ENCODE assay signal across 22 cellular contexts in genomic region chr3:23475446-23475845, GRCh38.
A peak's percentile ranks its signal among the peaks of the same experiment; 100 is the strongest.
DNase-seq lines count a peak whose midpoint lies in the region; ATAC-seq and TF ChIP-seq lines count a peak whose summit lies in the region.
"Had no signal": no experiment of that assay in that cellular context is flagged by ENCODE, and none has a peak within 500 bp of the region (broad histone marks: within the 10 kb centered on the region; RNA-seq: fewer than 3 reads in every experiment).

No MANE protein-coding gene starts in this region.

- no peak overlapping the region for H3K9ac ChIP-seq in PC-3 (ENCODE audit: low read length)
- H3K9ac ChIP-seq: BLaER1, GM23248 had no signal

- peaks cover 16% of the 10 kb centered on the region for H3K4me1 Mint-ChIP-seq in activated naive CD4-positive, alpha-beta T cell treated with anti-CD3 and anti-CD28 coated beads, Interleukin-2, amount 10 ng/mL, durations not matched to agents 7 days and 5 days
- H3K4me1 Mint-ChIP-seq in immature natural killer cell (peaks cover 19 to 25% of the 10 kb centered on the region in 2 donors), T-helper 17 cell (peaks cover 6% of the 10 kb centered on the region)
- peaks cover 11 to 13% of the 10 kb centered on the region in 2 donors for H3K4me1 Mint-ChIP-seq in natural killer cell treated with Interleukin-12 subunit alpha and Interleukin-12 subunit beta and Interleukin-15 and Interleukin-18, amount 100 ng/mL, for 72 hours (ENCODE audit: low read depth in 2 of 2)

- no peak for DNase-seq in activated naive CD4-positive, alpha-beta T cell treated with anti-CD3 and anti-CD28 coated beads, Interleukin-2, amount 10 ng/mL, durations not matched to agents 7 days and 5 days
- DNase-seq in activated naive CD4-positive, alpha-beta T cell treated with anti-CD3 and anti-CD28 coated beads, Interleukin-2, amount 50 U/mL, for 16 hours = no peak
- DNase-seq in PC-3 (peak; percentile 67), immature natural killer cell (no peak), T-helper 17 cell (no peak), NCI-H82 (lab: John Stamatoyannopoulos, UW) (no peak)
- no peak for DNase-seq in natural killer cell treated with Interleukin-12 subunit alpha and Interleukin-12 subunit beta and Interleukin-15 and Interleukin-18, amount 100 ng/mL, for 72 hours (ENCODE audit: low spot score)
- DNase-seq: Caco-2; CD8-positive, alpha-beta T cell; DMS153; DND-41; GDM1; H7; HCEC 1CT had no signal

- H3F3A ChIP-seq in PC-3 (ENCODE audit: low read length, unreplicated experiment) = no peaks in the 10 kb centered on the region

- H3K27ac Mint-ChIP-seq in activated naive CD4-positive, alpha-beta T cell treated with anti-CD3 and anti-CD28 coated beads, Interleukin-2, amount 10 ng/mL, durations not matched to agents 7 days and 5 days = peak overlapping the region; percentile 7
- H3K27ac Mint-ChIP-seq in immature natural killer cell (peak overlapping the region in 4 of 6 donors; percentile 8 to 81 (median 44)), T-helper 17 cell (no peak overlapping the region)
- H3K27ac Mint-ChIP-seq in natural killer cell treated with Interleukin-12 subunit alpha and Interleukin-12 subunit beta and Interleukin-15 and Interleukin-18, amount 100 ng/mL, for 72 hours = peak overlapping the region; percentile 40 to 46

- H3K27me3 Mint-ChIP-seq in activated naive CD4-positive, alpha-beta T cell treated with anti-CD3 and anti-CD28 coated beads, Interleukin-2, amount 10 ng/mL, durations not matched to agents 7 days and 5 days = no peaks in the 10 kb centered on the region
- peaks cover 0 to 2% (median 1%) of the 10 kb centered on the region in 3 donors for H3K27me3 Mint-ChIP-seq in immature natural killer cell (ENCODE audit: low read depth in 3 of 3)
- no peaks in the 10 kb centered on the region for H3K27me3 Mint-ChIP-seq in natural killer cell treated with Interleukin-12 subunit alpha and Interleukin-12 subunit beta and Interleukin-15 and Interleukin-18, amount 100 ng/mL, for 72 hours
- no peaks in the 10 kb centered on the region for H3K27me3 Mint-ChIP-seq in T-helper 17 cell
- H3K27me3 Mint-ChIP-seq: B cell; CD4-positive, CD25-positive, alpha-beta regulatory T cell had no signal

- peaks cover 13% of the 10 kb centered on the region for H3K4me1 ChIP-seq in PC-3 (ENCODE audit: insufficient read depth, low read length)
- H3K4me1 ChIP-seq: Caco-2 had no signal

- peaks cover 23% of the 10 kb centered on the region for H3K9me3 Mint-ChIP-seq in activated naive CD4-positive, alpha-beta T cell treated with anti-CD3 and anti-CD28 coated beads, Interleukin-2, amount 10 ng/mL, durations not matched to agents 7 days and 5 days
- peaks cover 0 to 7% (median 4%) of the 10 kb centered on the region in 6 donors for H3K9me3 Mint-ChIP-seq in immature natural killer cell
- peaks cover 12% of the 10 kb centered on the region for H3K9me3 Mint-ChIP-seq in natural killer cell treated with Interleukin-12 subunit alpha and Interleukin-12 subunit beta and Interleukin-15 and Interleukin-18, amount 100 ng/mL, for 72 hours

- no peaks in the 10 kb centered on the region for H3K79me2 ChIP-seq in PC-3 (ENCODE audit: low read length)

- CTCF ChIA-PET in activated naive CD4-positive, alpha-beta T cell treated with anti-CD3 and anti-CD28 coated beads, Interleukin-2, amount 10 ng/mL, durations not matched to agents 7 days and 5 days (lab: Charles Lee) = no interaction called here
- CTCF ChIA-PET in PC-3 (lab: Charles Lee) = no interaction called here

- no peaks in the 10 kb centered on the region for H3K9me2 ChIP-seq in PC-3 (replicated peaks; ENCODE audit: low read length)

- ATAC-seq in PC-3 = peak; percentile 15; the same call in 1 of the 2 replicates
- no peak for ATAC-seq in natural killer cell treated with Interleukin-12 subunit alpha and Interleukin-12 subunit beta and Interleukin-15 and Interleukin-18, amount 100 ng/mL, for 72 hours
- no peak for ATAC-seq in HG03108 (IDR thresholded peaks at IDR 0.05; ENCODE audit: unreplicated experiment)
- ATAC-seq in T-helper 17 cell = no peak
- ATAC-seq: CD8-positive, alpha-beta T cell; GM12878 had no signal

- POLR2A ChIA-PET in PC-3 (lab: Charles Lee; ENCODE audit: unreplicated experiment) = no interaction called here

- no peaks in the 10 kb centered on the region for H4K20me1 ChIP-seq in PC-3 (ENCODE audit: low read length)
- H4K20me1 ChIP-seq: BLaER1 had no signal

- no peak for TF ChIP-seq CTCF in PC-3 (conservative IDR thresholded peaks at IDR 0.05; ENCODE audit: low read depth, low read length)

- no peaks in the 10 kb centered on the region for H3K9me3 ChIP-seq in PC-3 (ENCODE audit: low read length)
- H3K9me3 ChIP-seq in T-helper 17 cell (ENCODE audit: control insufficient read depth, low read length, poor library complexity, severe bottlenecking) = no peaks in the 10 kb centered on the region
- H3K9me3 ChIP-seq: Caco-2 had no signal

- H2AFZ ChIP-seq in PC-3 (ENCODE audit: low read length) = no peak overlapping the region
- H2AFZ ChIP-seq: GM23248 had no signal

- no peaks in the 10 kb centered on the region for H3K27me3 ChIP-seq in PC-3 (ENCODE audit: low read length)
- H3K27me3 ChIP-seq: BLaER1 had no signal

- H3K4me3 ChIP-seq in PC-3 (ENCODE audit: low read length) = no peak overlapping the region
- H3K4me3 ChIP-seq: BLaER1, GM12878, GM23248 had no signal

- no peak overlapping the region for H3K27ac ChIP-seq in PC-3 (ENCODE audit: low read length)
- H3K27ac ChIP-seq: 22Rv1, BLaER1, C4-2B, GM23248 had no signal

- H3K36me3 ChIP-seq in PC-3 (ENCODE audit: low read depth, low read length) = peaks cover 6% of the 10 kb centered on the region; the same call in 1 of the 2 replicates

- peaks cover 7% of the 10 kb centered on the region for H3K36me3 Mint-ChIP-seq in activated naive CD4-positive, alpha-beta T cell treated with anti-CD3 and anti-CD28 coated beads, Interleukin-2, amount 10 ng/mL, durations not matched to agents 7 days and 5 days
- no peaks in the 10 kb centered on the region for H3K36me3 Mint-ChIP-seq in immature natural killer cell
- peaks cover 14% of the 10 kb centered on the region for H3K36me3 Mint-ChIP-seq in natural killer cell treated with Interleukin-12 subunit alpha and Interleukin-12 subunit beta and Interleukin-15 and Interleukin-18, amount 100 ng/mL, for 72 hours
- no peaks in the 10 kb centered on the region for H3K36me3 Mint-ChIP-seq in T-helper 17 cell (ENCODE audit: low read depth)
- H3K36me3 Mint-ChIP-seq: CD4-positive, CD25-positive, alpha-beta regulatory T cell; CD8-positive, alpha-beta T cell had no signal

- H3K4me3 Mint-ChIP-seq in activated naive CD4-positive, alpha-beta T cell treated with anti-CD3 and anti-CD28 coated beads, Interleukin-2, amount 10 ng/mL, durations not matched to agents 7 days and 5 days = no peak overlapping the region
- H3K4me3 Mint-ChIP-seq in immature natural killer cell (peak overlapping the region in 4 of 5 donors; percentile 19 to 73 (median 43)), T-helper 17 cell (no peak overlapping the region)
- H3K4me3 Mint-ChIP-seq in natural killer cell treated with Interleukin-12 subunit alpha and Interleukin-12 subunit beta and Interleukin-15 and Interleukin-18, amount 100 ng/mL, for 72 hours = peak overlapping the region; percentile 59
- H3K4me3 Mint-ChIP-seq: B cell had no signal

- intact Hi-C loops in PC-3 (cut with micrococcal nuclease) = no loop called here

- H3K4me2 ChIP-seq in PC-3 (ENCODE audit: low read length) = no peak overlapping the region

- no TSS peak for BruUV-seq in PC-3 (replicated peaks; lab: Mats Ljungman, UMichigan)

Comparison
In these comparisons a context has a peak if more than half of its experiments do, and no peak if none do; other contexts are left out.
1. H3K4me3 Mint-ChIP-seq: peak in immature natural killer cell (4 of 5) and natural killer cell treated with Interleukin-12 subunit alpha and Interleukin-12 subunit beta and Interleukin-15 and Interleukin-18, amount 100 ng/mL, for 72 hours (single experiment); none in activated naive CD4-positive, alpha-beta T cell treated with anti-CD3 and anti-CD28 coated beads, Interleukin-2, amount 10 ng/mL, durations not matched to agents 7 days and 5 days (single experiment) and T-helper 17 cell (single experiment).